Comparison of ENCODE assay signal across 9 cellular contexts in genomic region chr17:41496803-41497484, GRCh38. TPM values are rescaled to one million over a fixed set of nuclear protein-coding genes. Genes with fewer than 3 reads are reported as not detected.
A peak's percentile ranks its signal among the peaks of the same experiment; 100 is the strongest.
DNase-seq lines count a peak whose midpoint lies in the region; ATAC-seq and TF ChIP-seq lines count a peak whose summit lies in the region.
"Had no signal": no experiment of that assay in that cellular context is flagged by ENCODE, and none has a peak within 500 bp of the region (broad histone marks: within the 10 kb centered on the region; RNA-seq: fewer than 3 reads in every experiment).

No MANE protein-coding gene starts in this region.

- no peaks in the 10 kb centered on the region for H3K9me3 Mint-ChIP-seq in MCF 10A (ENCODE audit: unreplicated experiment)

- H3K27ac Mint-ChIP-seq in MCF 10A (ENCODE audit: low read depth, unreplicated experiment): peak overlapping the region; percentile 68

- no TSS peak for BruUV-seq in MCF 10A (replicated peaks; lab: Mats Ljungman, UMichigan)

- H3K4me1 Mint-ChIP-seq in MCF 10A (ENCODE audit: insufficient read depth, unreplicated experiment): peaks cover 25% of the 10 kb centered on the region

- intact Hi-C loops in MCF 10A (cut with micrococcal nuclease): loop anchor here (1.0 to 5.0 kb wide), 5 partner anchors 51 to 694 kb away; no protein-coding TSS in a partner anchor

- CTCF ChIA-PET in MCF 10A (lab: Yijun Ruan, JAX): interaction anchor here (0.7 to 2.6 kb wide), 9 partner anchors 18 to 593 kb away, joined by 3 to 13 read pairs (median 4); no protein-coding TSS in a partner anchor

- no peak overlapping the region for H3K4me3 Mint-ChIP-seq in MCF 10A (ENCODE audit: unreplicated experiment)

- DNase-seq in COLO829 (ENCODE audit: low spot score) (peak; percentile 89), NCI-H1092 treated with DMSO at 0.1 percent for 48 hours (lab: John Stamatoyannopoulos, UW) (peak; percentile 65), UCSD-AML1 (lab: John Stamatoyannopoulos, UW; ENCODE audit: unreplicated experiment) (peak; percentile 84), MCF 10A (ENCODE audit: unreplicated experiment) (peak; percentile 94), kidney glomerular epithelial cell (lab: John Stamatoyannopoulos, UW) (peak; percentile 88)
- DNase-seq in stimulated activated CD4-positive, alpha-beta T cell treated with anti-CD3 and anti-CD28 coated beads, Interleukin-4, amount 100 ng/mL, for 24 hours: peak; percentile 66

- no peaks in the 10 kb centered on the region for H3K27me3 Mint-ChIP-seq in MCF 10A (ENCODE audit: insufficient read depth, unreplicated experiment)

- peak; percentile 88 for TF ChIP-seq CTCF in MCF 10A (IDR thresholded peaks at IDR 0.05; ENCODE audit: unreplicated experiment)

- POLR2A ChIA-PET in MCF 10A (lab: Yijun Ruan, JAX): interaction anchor here (0.6 to 1.4 kb wide), 2 partner anchors 10 to 45 kb away, joined by 3 to 4 read pairs; no protein-coding TSS in a partner anchor

- ATAC-seq in GM21515 (IDR thresholded peaks at IDR 0.05; ENCODE audit: unreplicated experiment) (peak; percentile 72), GM18519 (IDR thresholded peaks at IDR 0.05; ENCODE audit: low FRiP score, unreplicated experiment) (no peak)

- no peaks in the 10 kb centered on the region for H3K36me3 Mint-ChIP-seq in MCF 10A (ENCODE audit: insufficient read depth, unreplicated experiment)

RNA-seq across cellular contexts. Expression of gene KRT36, which starts 7.2 kb away (rescaled TPM):
- total RNA-seq in MCF 10A (2022): not detected in 2 replicates
- total RNA-seq: activated CD8-positive, alpha-beta memory T cell treated with anti-CD3 and anti-CD28 coated beads for 36 hours had no signal

RNA-seq across cellular contexts. Expression of gene KRT13, which starts 8.5 kb away (rescaled TPM):
- not detected in 2 replicates for total RNA-seq in MCF 10A (2022)
- total RNA-seq: activated CD8-positive, alpha-beta memory T cell treated with anti-CD3 and anti-CD28 coated beads for 36 hours had no signal

RNA-seq across cellular contexts. Expression of gene KRT35, which starts 16.0 kb away (rescaled TPM):
- not detected in 2 replicates for total RNA-seq in MCF 10A (2022)
- total RNA-seq: activated CD8-positive, alpha-beta memory T cell treated with anti-CD3 and anti-CD28 coated beads for 36 hours had no signal

RNA-seq across cellular contexts. Expression of gene KRT15, which starts 21.7 kb away (rescaled TPM):
- 28.8 and 83.4 TPM in 2 replicates for total RNA-seq in MCF 10A (2022)
- total RNA-seq: activated CD8-positive, alpha-beta memory T cell treated with anti-CD3 and anti-CD28 coated beads for 36 hours had no signal

RNA-seq across cellular contexts. Expression of gene KRT32, which starts 29.8 kb away (rescaled TPM):
- not detected in 2 replicates for total RNA-seq in MCF 10A (2022)
- total RNA-seq: activated CD8-positive, alpha-beta memory T cell treated with anti-CD3 and anti-CD28 coated beads for 36 hours had no signal
